In genomic region chr2:96816836-96817702, GRCh38 we compare ENCODE assay signal across 8 cellular contexts. TPM values are rescaled to one million over a fixed set of nuclear protein-coding genes. Genes with fewer than 3 reads are reported as not detected.
A peak's percentile ranks its signal among the peaks of the same experiment; 100 is the strongest.
DNase-seq lines count a peak whose midpoint lies in the region; ATAC-seq and TF ChIP-seq lines count a peak whose summit lies in the region.

No MANE protein-coding gene starts in this region.

- in situ Hi-C loops in GM23248 (cut with MboI) (no loop called here), gastrocnemius medialis (cut with MboI; ENCODE audit: low sequenced_read_pairs in 4 of 4) (no loop called here)

- intact Hi-C loops in CD8-positive, alpha-beta T cell (cut with DNase I, micrococcal nuclease): loop anchor here (1.0 to 10.0 kb wide), 15 partner anchors 11 to 552 kb away; partner anchors contain the start of genes ANKRD39 (in 2 of the 2), CNNM4 (in 2 of the 2), LMAN2L (in 2 of the 2) and ANKRD36 (in 1 of the 2)
- intact Hi-C loops in gastrocnemius medialis (cut with DNase I; ENCODE audit: low total_unique reads): loop anchor here (1.0 to 5.0 kb wide), 6 partner anchors 25 to 220 kb away; partner anchors contain the start of genes ANKRD39 and LMAN2L

- no peaks in the 10 kb centered on the region for H3K27me3 Mint-ChIP-seq in CD8-positive, alpha-beta T cell (ENCODE audit: low read depth)
- no peaks in the 10 kb centered on the region for H3K27me3 Mint-ChIP-seq in T-helper 17 cell

- H3K27ac Mint-ChIP-seq in CD8-positive, alpha-beta T cell: peak overlapping the region; percentile 41
- H3K27ac Mint-ChIP-seq in T-helper 17 cell: peak overlapping the region; percentile 74

- H3K79me2 ChIP-seq in GM23248 (ENCODE audit: insufficient read depth): peaks cover under 1% of the 10 kb centered on the region; the same call in 1 of the 2 replicates

- ATAC-seq in CD8-positive, alpha-beta T cell: no peak
- ATAC-seq in T-helper 17 cell (no peak), gastrocnemius medialis (peak; percentile 0 to 2), HG03520 (IDR thresholded peaks at IDR 0.05; ENCODE audit: unreplicated experiment) (no peak), GM21390 (IDR thresholded peaks at IDR 0.05; ENCODE audit: unreplicated experiment) (no peak)

- 2 to 3% methylated on average over 74 to 76 of the region's 89 CpGs for WGBS in GM23248 (ENCODE audit: low coverage in 1 of 2, low lambda C conversion rate in 2 of 2, missing lambda C conversion rate in 2 of 2), 2 experiments

- H3K9ac ChIP-seq in GM23248: peak overlapping the region; percentile 42; the same call in 1 of the 2 replicates

- 0 out of 2 replicates have a peak, but pooled peaks cover 8% of the 10 kb centered on the region for H3F3A ChIP-seq in GM23248 (ENCODE audit: insufficient read depth)

- CTCF ChIA-PET in CD8-positive, alpha-beta T cell (lab: Charles Lee): interaction anchor here (0.9 to 4.2 kb wide), 10 partner anchors 11 to 296 kb away, joined by 3 to 19 read pairs (median 6); partner anchors contain the start of genes ANKRD36 and ANKRD39

- no peak overlapping the region for H3K27ac ChIP-seq in CD8-positive, alpha-beta T cell (ENCODE audit: low read depth, low read length)
- no peak overlapping the region for H3K27ac ChIP-seq in GM23248
- H3K27ac ChIP-seq in gastrocnemius medialis: peak overlapping the region; percentile 64 to 94 (median 84)

- peak overlapping the region; percentile 88 for H3K4me2 ChIP-seq in GM23248 (ENCODE audit: unreplicated experiment)

- DNase-seq in CD8-positive, alpha-beta T cell: no peak
- DNase-seq in GM23248 (peak; percentile 82), T-helper 17 cell (no peak), foreskin fibroblast (peak in 1 of 2 donors; percentile 58), gastrocnemius medialis (no peak), T1000 (lab: John Stamatoyannopoulos, UW) (no peak)

- peak overlapping the region; percentile 87 for H3K4me3 Mint-ChIP-seq in CD8-positive, alpha-beta T cell
- H3K4me3 Mint-ChIP-seq in T-helper 17 cell: peak overlapping the region; percentile 88

- no peaks in the 10 kb centered on the region for H3K9me3 ChIP-seq in CD8-positive, alpha-beta T cell (ENCODE audit: low read length)
- H3K9me3 ChIP-seq in GM23248 (ENCODE audit: low read depth) (no peaks in the 10 kb centered on the region), T-helper 17 cell (ENCODE audit: control insufficient read depth, low read length, poor library complexity, severe bottlenecking) (no peaks in the 10 kb centered on the region), gastrocnemius medialis (no peaks in the 10 kb centered on the region)

- no peaks in the 10 kb centered on the region for H3K27me3 ChIP-seq in CD8-positive, alpha-beta T cell (ENCODE audit: insufficient read depth, low read length)
- no peaks in the 10 kb centered on the region for H3K27me3 ChIP-seq in GM23248 (replicated peaks; ENCODE audit: insufficient read depth)
- no peaks in the 10 kb centered on the region for H3K27me3 ChIP-seq in gastrocnemius medialis

- peaks cover 3% of the 10 kb centered on the region for H3K36me3 ChIP-seq in CD8-positive, alpha-beta T cell (ENCODE audit: insufficient read depth, low read length)
- no peaks in the 10 kb centered on the region for H3K36me3 ChIP-seq in GM23248 (ENCODE audit: low read depth)
- no peaks in the 10 kb centered on the region for H3K36me3 ChIP-seq in gastrocnemius medialis

- POLR2A ChIA-PET in CD8-positive, alpha-beta T cell (lab: Charles Lee): interaction anchor here (0.8 to 3.2 kb wide), 16 partner anchors 9 to 279 kb away, joined by 3 to 19 read pairs (median 4); partner anchors contain the start of genes ANKRD39 and CNNM4

- H3K4me1 ChIP-seq in CD8-positive, alpha-beta T cell (ENCODE audit: insufficient read depth, low read length): peaks cover 53% of the 10 kb centered on the region
- H3K4me1 ChIP-seq in GM23248 (ENCODE audit: insufficient read depth) (peaks cover 2% of the 10 kb centered on the region; the same call in 1 of the 2 replicates), gastrocnemius medialis (peaks cover 53 to 54% of the 10 kb centered on the region in 2 donors)

- TF ChIP-seq POLR2A in gastrocnemius medialis (IDR thresholded peaks at IDR 0.05): no peak

- no peaks in the 10 kb centered on the region for H3K9me2 ChIP-seq in GM23248 (ENCODE audit: insufficient read depth)

- H3K4me3 ChIP-seq in CD8-positive, alpha-beta T cell (ENCODE audit: low read depth, low read length): peak overlapping the region; percentile 66
- H3K4me3 ChIP-seq in GM23248 (peak overlapping the region; percentile 76), foreskin fibroblast (ENCODE audit: low read depth in 1 of 2, low read length in 2 of 2) (peak overlapping the region; percentile 43 to 60), gastrocnemius medialis (peak overlapping the region; percentile 56 to 75 (median 66))

- no peaks in the 10 kb centered on the region for H4K20me1 ChIP-seq in GM23248 (ENCODE audit: insufficient read depth)

- no peak for TF ChIP-seq CTCF in CD8-positive, alpha-beta T cell (IDR thresholded peaks at IDR 0.05)
- no peak for TF ChIP-seq CTCF in foreskin fibroblast (IDR thresholded peaks at IDR 0.05; ENCODE audit: low read depth, low read length)
- no peak for TF ChIP-seq CTCF in gastrocnemius medialis (IDR thresholded peaks at IDR 0.05 in 4 of 5, conservative IDR thresholded peaks at IDR 0.05 in 1 of 5)

- peaks cover 66% of the 10 kb centered on the region for H3K4me1 Mint-ChIP-seq in CD8-positive, alpha-beta T cell (ENCODE audit: low read depth)
- H3K4me1 Mint-ChIP-seq in T-helper 17 cell: peaks cover 52% of the 10 kb centered on the region

- H2AFZ ChIP-seq in GM23248: peak overlapping the region; percentile 74

- no peaks in the 10 kb centered on the region for H3K9me3 Mint-ChIP-seq in CD8-positive, alpha-beta T cell

- peaks cover 33% of the 10 kb centered on the region for H3K36me3 Mint-ChIP-seq in CD8-positive, alpha-beta T cell
- H3K36me3 Mint-ChIP-seq in T-helper 17 cell (ENCODE audit: low read depth): no peaks in the 10 kb centered on the region

RNA-seq across cellular contexts. Expression of gene CNNM3, which starts 1.0 kb away (rescaled TPM):
- 10 to 100 TPM; 40.1 to 41.8 TPM for total RNA-seq in CD8-positive, alpha-beta T cell
- total RNA-seq in GM23248 (2014; rRNA removed; shearing (Covaris generic)): 5.0 and 5.2 TPM in 2 replicates
- 0.94 and 0.98 TPM in 2 replicates for polyA plus RNA-seq in GM23248 (2016; fragmentation: Nextera tagmentation; extraction: Ambion mirVana)
- total RNA-seq in T-helper 17 cell: 10 to 100 TPM; 30.8 to 39.5 TPM
- 1 to 10 TPM; 3.3 to 9.8 (median 8.6) TPM for total RNA-seq in gastrocnemius medialis

RNA-seq across cellular contexts. Expression of gene ANKRD23, which starts 26.8 kb away (rescaled TPM):
- total RNA-seq in CD8-positive, alpha-beta T cell: 1 to 10 TPM; 5.7 to 6.5 TPM
- total RNA-seq in GM23248 (2014; rRNA removed; shearing (Covaris generic)): 0.76 and 1.1 TPM in 2 replicates
- polyA plus RNA-seq in GM23248 (2016; fragmentation: Nextera tagmentation; extraction: Ambion mirVana): 0.95 and 1.4 TPM in 2 replicates
- 10 to 100 TPM in 1 of 2 donors, 1 to 10 TPM in 1; 7.6 to 11.2 TPM for total RNA-seq in T-helper 17 cell
- total RNA-seq in gastrocnemius medialis: 1,000 to 10,000 TPM in 2 of 4 donors, 100 to 1,000 TPM in 2; 642 to 1,565 (median 923) TPM

RNA-seq across cellular contexts. Expression of gene ANKRD39, which starts 40.7 kb away (rescaled TPM):
- total RNA-seq in CD8-positive, alpha-beta T cell: 10 to 100 TPM; 13.9 to 16.4 TPM
- total RNA-seq in GM23248 (2014; rRNA removed; shearing (Covaris generic)): 5.3 and 10.9 TPM in 2 replicates
- 12.3 and 14.4 TPM in 2 replicates for polyA plus RNA-seq in GM23248 (2016; fragmentation: Nextera tagmentation; extraction: Ambion mirVana)
- total RNA-seq in T-helper 17 cell: 10 to 100 TPM; 16.8 to 18.6 TPM
- 10 to 100 TPM; 25.8 to 50.6 (median 43.8) TPM for total RNA-seq in gastrocnemius medialis

RNA-seq across cellular contexts. Expression of gene SEMA4C, which starts 52.8 kb away (rescaled TPM):
- total RNA-seq in CD8-positive, alpha-beta T cell: 10 to 100 TPM; 40.0 to 45.7 TPM
- 21.0 and 24.3 TPM in 2 replicates for total RNA-seq in GM23248 (2014; rRNA removed; shearing (Covaris generic))
- polyA plus RNA-seq in GM23248 (2016; fragmentation: Nextera tagmentation; extraction: Ambion mirVana): 5.1 and 5.5 TPM in 2 replicates
- total RNA-seq in T-helper 17 cell: 10 to 100 TPM; 25.5 to 30.9 TPM
- 1 to 10 TPM; 3.2 to 8.6 (median 6.5) TPM for total RNA-seq in gastrocnemius medialis

RNA-seq across cellular contexts. Expression of gene CNNM4, which starts 56.4 kb away (rescaled TPM):
- 1 to 10 TPM; 6.7 to 8.3 TPM for total RNA-seq in CD8-positive, alpha-beta T cell
- 4.8 and 6.1 TPM in 2 replicates for total RNA-seq in GM23248 (2014; rRNA removed; shearing (Covaris generic))
- 2.4 and 2.8 TPM in 2 replicates for polyA plus RNA-seq in GM23248 (2016; fragmentation: Nextera tagmentation; extraction: Ambion mirVana)
- 1 to 10 TPM; 6.4 to 8.1 TPM for total RNA-seq in T-helper 17 cell
- total RNA-seq in gastrocnemius medialis: 10 to 100 TPM in 2 of 4 donors, 1 to 10 TPM in 2; 5.4 to 20.1 (median 9.1) TPM

Comparison
In these comparisons a context has a peak if more than half of its experiments do, and no peak if none do; other contexts are left out.
1. ATAC-seq: peak in gastrocnemius medialis (2 of 2); none in CD8-positive, alpha-beta T cell (single experiment), T-helper 17 cell (single experiment), HG03520 (single experiment) and GM21390 (single experiment).
2. H3K27ac ChIP-seq: peak in gastrocnemius medialis (4 of 4); none in CD8-positive, alpha-beta T cell (single experiment) and GM23248 (single experiment).
3. RNA of gene ANKRD23, which starts 26.8 kb away (total RNA-seq): 642 to 1,565 TPM in gastrocnemius medialis; 7.6 to 11.2 TPM in T-helper 17 cell, 5.7 to 6.5 TPM in CD8-positive, alpha-beta T cell and 0.76 to 1.1 TPM in GM23248; every median in the first group is over 10 times any median in the second.
4. Peak in every context shown above with its lines, with median percentiles within 50 percentile points of each other: H3K4me3 ChIP-seq.